Comparison of ENCODE assay signal across 16 cellular contexts in genomic region chr20:11156922-11157321, GRCh38.
DNase-seq lines count a peak whose midpoint lies in the region; ATAC-seq and TF ChIP-seq lines count a peak whose summit lies in the region.
"Had no signal": no experiment of that assay in that cellular context is flagged by ENCODE, and none has a peak within 500 bp of the region (broad histone marks: within the 10 kb centered on the region; RNA-seq: fewer than 3 reads in every experiment).

No MANE protein-coding gene starts in this region.

- WGBS in SK-N-SH (ENCODE audit: low lambda C conversion rate): 93% methylated on average over 3 of the region's 3 CpGs

- TF ChIP-seq CTCF in SK-N-SH (IDR thresholded peaks at IDR 0.05) (no peak), Calu3 (IDR thresholded peaks at IDR 0.05; ENCODE audit: unreplicated experiment) (no peak), foreskin keratinocyte (conservative IDR thresholded peaks at IDR 0.05) (no peak)

- no peaks in the 10 kb centered on the region for H3K9me3 Mint-ChIP-seq in Calu3 (ENCODE audit: low read depth, unreplicated experiment)

- H3K9me3 ChIP-seq in SK-N-SH: no peaks in the 10 kb centered on the region
- H3K9me3 ChIP-seq: BLaER1 treated with 17β-estradiol and CSF1 and Interleukin-3, amounts not matched to agents 10 nM and 100 nM had no signal

- H3K4me1 ChIP-seq in SK-N-SH (ENCODE audit: control insufficient read depth in 1 of 2, insufficient read depth in 2 of 2, low read depth in 1 of 2, low read length in 1 of 2): peaks cover 0 to 7% of the 10 kb centered on the region in 2 experiments; a peak in 1 of 4 replicates
- peaks cover 28% of the 10 kb centered on the region for H3K4me1 ChIP-seq in foreskin keratinocyte

- H3K27ac ChIP-seq in SK-N-SH (ENCODE audit: low read depth in 2 of 2, low read length in 1 of 2) (no peak overlapping the region), foreskin keratinocyte (peak overlapping the region; percentile 58)
- H3K27ac ChIP-seq: BLaER1 treated with 17β-estradiol and CSF1 and Interleukin-3, amounts not matched to agents 10 nM and 100 nM had no signal

- intact Hi-C loops in Calu3 (cut with micrococcal nuclease; ENCODE audit: unreplicated experiment): loop anchor here (5.0 kb wide), 1 partner anchor 50 kb away; no protein-coding TSS in a partner anchor

- H3K4me3 Mint-ChIP-seq in Calu3 (ENCODE audit: low read depth, unreplicated experiment): no peak overlapping the region
- H3K4me3 Mint-ChIP-seq: CD4-positive, alpha-beta T cell; HFFc6 had no signal

- no peak overlapping the region for H3K4me3 ChIP-seq in SK-N-SH (ENCODE audit: low read depth in 2 of 2, low read length in 1 of 2)
- H3K4me3 ChIP-seq: BLaER1 treated with 17β-estradiol and CSF1 and Interleukin-3, amounts not matched to agents 10 nM and 100 nM; GM12878 had no signal

- H3K27me3 ChIP-seq in SK-N-SH (ENCODE audit: insufficient read depth) (no peaks in the 10 kb centered on the region), foreskin keratinocyte (no peaks in the 10 kb centered on the region)
- H3K27me3 ChIP-seq: BLaER1 treated with 17β-estradiol and CSF1 and Interleukin-3, amounts not matched to agents 10 nM and 100 nM had no signal

- H3K9me2 ChIP-seq in SK-N-SH: no peaks in the 10 kb centered on the region

- H4K20me1 ChIP-seq in SK-N-SH (ENCODE audit: insufficient read depth): no peaks in the 10 kb centered on the region
- H4K20me1 ChIP-seq: BLaER1 treated with 17β-estradiol and CSF1 and Interleukin-3, amounts not matched to agents 10 nM and 100 nM had no signal

- POLR2A ChIA-PET in SK-N-SH (lab: Yijun Ruan, JAX): no interaction called here

- peaks cover 41% of the 10 kb centered on the region for H3K4me1 Mint-ChIP-seq in Calu3 (ENCODE audit: low read depth, unreplicated experiment)

- no peak for DNase-seq in SK-N-SH
- no peak for DNase-seq in Calu3
- DNase-seq in OCI-M1 (lab: John Stamatoyannopoulos, UW): peak; percentile 9
- DNase-seq in foreskin keratinocyte: peak in 1 of 2 donors; percentile 60
- DNase-seq in activated CD4-positive, alpha-beta T cell treated with anti-CD3 and anti-CD28 coated beads, Interleukin-2, amount 50 U/mL, for 4 hours: no peak
- no peak for DNase-seq in activated CD4-positive, CD25-positive, alpha-beta regulatory T cell (lab: John Stamatoyannopoulos, UW)
- no peak for DNase-seq in medulla oblongata (ENCODE audit: extremely low spot score)
- DNase-seq: 8988T; CD4-positive, alpha-beta T cell; DMS79; GOT3; HCEC 1CT; HFFc6 had no signal

- no peak for ATAC-seq in SK-N-SH treated with all-trans-retinoic acid at 6 μM for 48 hours
- peak; percentile 25 for ATAC-seq in foreskin keratinocyte
- ATAC-seq: GM12878 had no signal

- TF ChIP-seq RAD21 in SK-N-SH (IDR thresholded peaks at IDR 0.05; ENCODE audit: low read length): no peak

- H3K9ac ChIP-seq in SK-N-SH: no peak overlapping the region
- H3K9ac ChIP-seq: BLaER1 treated with 17β-estradiol and CSF1 and Interleukin-3, amounts not matched to agents 10 nM and 100 nM had no signal

- H3K36me3 ChIP-seq in SK-N-SH (replicated peaks in 1 of 2; ENCODE audit: control insufficient read depth in 1 of 2, insufficient read depth in 2 of 2, low read length in 1 of 2): no peaks in the 10 kb centered on the region
- H3K36me3 ChIP-seq: BLaER1 treated with 17β-estradiol and CSF1 and Interleukin-3, amounts not matched to agents 10 nM and 100 nM had no signal

- H3F3A ChIP-seq in SK-N-SH (replicated peaks; ENCODE audit: insufficient read depth): peaks cover 8% of the 10 kb centered on the region

- CTCF ChIA-PET in SK-N-SH (lab: Yijun Ruan, JAX) (no interaction called here), Calu3 (lab: Charles Lee) (no interaction called here)

- peak overlapping the region; percentile 90 for H3K27ac Mint-ChIP-seq in Calu3 (ENCODE audit: unreplicated experiment)
- H3K27ac Mint-ChIP-seq: CD4-positive, alpha-beta T cell; HFFc6 had no signal

- H3K4me2 ChIP-seq in SK-N-SH: no peak overlapping the region
- H3K4me2 ChIP-seq: BLaER1 treated with 17β-estradiol and CSF1 and Interleukin-3, amounts not matched to agents 10 nM and 100 nM had no signal

- H2AFZ ChIP-seq in SK-N-SH (ENCODE audit: low read depth): no peak overlapping the region

- H3K36me3 Mint-ChIP-seq in Calu3 (ENCODE audit: insufficient read depth, unreplicated experiment): no peaks in the 10 kb centered on the region

- no peaks in the 10 kb centered on the region for H3K27me3 Mint-ChIP-seq in Calu3 (ENCODE audit: unreplicated experiment)
- H3K27me3 Mint-ChIP-seq: CD4-positive, alpha-beta T cell had no signal

- BruUV-seq in Calu3 (replicated peaks; lab: Mats Ljungman, UMichigan): no TSS peak

- H3K79me2 ChIP-seq in SK-N-SH (ENCODE audit: insufficient read depth): no peaks in the 10 kb centered on the region

- no peak for TF ChIP-seq EP300 in SK-N-SH (IDR thresholded peaks at IDR 0.05; ENCODE audit: borderline replicate concordance in 1 of 2, low read depth in 1 of 2, low read length in 1 of 2)

TF ChIP-seq in SK-N-SH, 30 proteins besides CTCF, POLR2A, EP300 and RAD21:
- TF ChIP-seq USF1 (IDR thresholded peaks at IDR 0.05; ENCODE audit: borderline replicate concordance, low read depth) (peak; percentile 22; the same call in 1 of the 2 replicates), POLR2AphosphoS5 (IDR thresholded peaks at IDR 0.05; ENCODE audit: low read depth, low read length) (no peak), RFX5 (IDR thresholded peaks at IDR 0.05; ENCODE audit: low read length) (no peak), EZH2phosphoT487 (IDR thresholded peaks at IDR 0.05; ENCODE audit: borderline replicate concordance, low read depth) (no peak)

TF ChIP-seq in SK-N-SH treated with all-trans-retinoic acid at 6 μM for 48 hours, 23 proteins besides CTCF, POLR2A, EP300 and RAD21:
- no peak for TF ChIP-seq CSRNP3 (CRISPR knock-in tag; IDR thresholded peaks at IDR 0.05)
- TF ChIP-seq TCF4 (CRISPR knock-in tag; IDR thresholded peaks at IDR 0.05; ENCODE audit: borderline replicate concordance): no peak
- TF ChIP-seq ISL1 (CRISPR knock-in tag; IDR thresholded peaks at IDR 0.05): no peak
- TF ChIP-seq CREB5 (CRISPR knock-in tag; IDR thresholded peaks at IDR 0.05; ENCODE audit: low read depth): no peak
- TF ChIP-seq SNAI2 (CRISPR knock-in tag; IDR thresholded peaks at IDR 0.05): no peak
- TF ChIP-seq POU6F1 (CRISPR knock-in tag; IDR thresholded peaks at IDR 0.05; ENCODE audit: borderline replicate concordance, low read depth): no peak
